16 cellular contexts compared by ENCODE assay signal in the genomic region with DNA sequence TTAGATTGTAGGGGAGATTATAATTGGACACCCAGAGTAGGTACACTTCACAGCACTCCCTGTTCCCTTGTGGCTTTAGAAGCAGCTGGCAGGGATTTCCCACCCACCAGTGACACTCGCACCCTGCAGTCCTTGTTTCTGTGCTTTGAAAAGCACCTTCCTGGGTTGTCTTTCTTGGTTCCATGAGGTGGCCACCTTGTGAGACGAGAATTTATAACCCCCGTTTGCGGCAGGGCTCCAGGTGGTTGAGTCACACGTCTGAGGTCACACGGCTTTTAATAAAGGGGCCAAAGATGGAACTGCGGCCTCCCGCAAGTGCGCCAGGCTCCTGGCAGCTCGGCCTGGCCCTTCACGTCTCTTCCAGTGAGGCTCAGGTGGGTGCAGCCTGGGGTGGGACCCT. TPM values are rescaled to one million over a fixed set of nuclear protein-coding genes. Genes with fewer than 3 reads are reported as not detected.
DNase-seq lines count a peak whose midpoint lies in the region; ATAC-seq, FAIRE-seq and TF ChIP-seq lines count a peak whose summit lies in the region.
"Had no signal": no experiment of that assay in that cellular context is flagged by ENCODE, and none has a peak within 500 bp of the region (broad histone marks: within the 10 kb centered on the region; RNA-seq: fewer than 3 reads in every experiment).

No MANE protein-coding gene starts in this region.

- TF ChIP-seq CTCF in C4-2B (conservative IDR thresholded peaks at IDR 0.05) (no peak), H1 (IDR thresholded peaks at IDR 0.05; ENCODE audit: control extremely low read depth in 1 of 3, insufficient read depth in 1 of 3, low read depth in 1 of 3, low read length in 3 of 3) (no peak)

- H4K91ac ChIP-seq in H1 (replicated peaks; ENCODE audit: insufficient read length, low read length), result no peak overlapping the region

- no peak for TF ChIP-seq EP300 in H1 (IDR thresholded peaks at IDR 0.05; ENCODE audit: borderline replicate concordance in 1 of 2, low read depth in 2 of 2, low read length in 2 of 2)

- H3K4me1 ChIP-seq in H1 (replicated peaks in 1 of 4; ENCODE audit: control insufficient read depth in 3 of 4, insufficient read depth in 4 of 4, low read length in 3 of 4), result peaks cover 0 to 16% (median 7%) of the 10 kb centered on the region in 4 experiments; a peak in 6 of 7 replicates

- no peak for TF ChIP-seq RAD21 in H1 (IDR thresholded peaks at IDR 0.05 in 1 of 2, conservative IDR thresholded peaks at IDR 0.05 in 1 of 2; ENCODE audit: low read depth in 2 of 2, low read length in 2 of 2)

- DNase-seq in MG63, result peak; percentile 42
- DNase-seq in H1 (ENCODE audit: low read depth in 1 of 2, low spot score in 2 of 2), result no peak
- DNase-seq in myocyte (ENCODE audit: low read depth), result peak; percentile 18
- no peak for DNase-seq in COLO829 (ENCODE audit: low spot score)
- DNase-seq in stimulated activated CD4-positive, alpha-beta T cell treated with anti-CD3 and anti-CD28 coated beads, Interleukin-4, amount 100 ng/mL, for 1 hour, result no peak
- no peak for DNase-seq in activated CD4-positive, alpha-beta T cell treated with anti-CD3 and anti-CD28 coated beads for 1 hour
- DNase-seq: amniotic stem cell; NCI-H1048; NCI-H524 treated with DMSO at 0.1 percent for 48 hours; stimulated activated CD4-positive, alpha-beta T cell treated with anti-CD3 and anti-CD28 coated beads, Interleukin-2, amount 100 ng/mL, for 24 hours had no signal

- H3K36me3 ChIP-seq in MG63 (peaks cover 22% of the 10 kb centered on the region), H1 (ENCODE audit: control insufficient read depth in 2 of 4, insufficient read depth in 4 of 4, low read length in 3 of 4) (no peaks in the 10 kb centered on the region)

- no peak for ATAC-seq in HG03045 (IDR thresholded peaks at IDR 0.05; ENCODE audit: unreplicated experiment)
- ATAC-seq: activated CD4-positive, CD25-positive, alpha-beta regulatory T cell treated with anti-CD3 and anti-CD28 coated beads, Interleukin-2, amount 50 U/mL, for 24 hours; activated T-helper 17 cell treated with anti-CD3 and anti-CD28 coated beads, Interleukin-2, amount 50 U/mL, for 72 hours; sciatic nerve had no signal

- 94% methylated on average over 11 of the region's 11 CpGs; no CpG with 5 or more reads in 1 of the 2 experiments for WGBS in H1 (ENCODE audit: extremely low coverage in 1 of 2, insufficient coverage in 1 of 2, insufficient read length in 1 of 2, insufficient replicate concordance in 2 of 2, low coverage in 1 of 2, low lambda C conversion rate in 2 of 2, missing lambda C conversion rate in 1 of 2), 2 experiments

- no peaks in the 10 kb centered on the region for H4K20me1 ChIP-seq in H1 (replicated peaks in 1 of 2; ENCODE audit: control insufficient read depth in 1 of 2, insufficient read depth in 2 of 2, low read length in 2 of 2)

- POLR2A ChIA-PET in H1 (lab: Charles Lee; ENCODE audit: partially characterized antibody), result interaction anchor here (1.0 kb wide), 1 partner anchor 17 kb away, joined by 3 read pairs; no protein-coding TSS in a partner anchor

- no peak overlapping the region for H3K18ac ChIP-seq in H1 (ENCODE audit: extremely low read depth, low read length)

- no peak overlapping the region for H3K4ac ChIP-seq in H1 (replicated peaks; ENCODE audit: insufficient read length, low read depth, low read length)

- H2BK5ac ChIP-seq in H1 (ENCODE audit: low read depth, low read length), result 0 out of 2 replicates have a peak overlapping the region, but pooled peaks have one; percentile 24

- no peak overlapping the region for H2BK15ac ChIP-seq in H1 (ENCODE audit: low read length)

- H2BK20ac ChIP-seq in H1 (ENCODE audit: low read length), result no peak overlapping the region

- H3K9ac ChIP-seq in H1 (replicated peaks in 1 of 4; ENCODE audit: extremely low read depth in 1 of 4, low read depth in 3 of 4, low read length in 3 of 4), result no peak overlapping the region

- no peak overlapping the region for H3K4me3 ChIP-seq in MG63
- no peak overlapping the region for H3K4me3 ChIP-seq in H1 (ENCODE audit: extremely low read depth in 1 of 4, insufficient read depth in 2 of 4, low read depth in 3 of 4, low read length in 4 of 4)

- H3K27ac ChIP-seq in C4-2B (peak overlapping the region; percentile 40), H1 (ENCODE audit: low read depth, low read length) (no peak overlapping the region)

- no peak overlapping the region for H3K23ac ChIP-seq in H1 (ENCODE audit: insufficient read length)

- H3K4me2 ChIP-seq in H1 (ENCODE audit: insufficient read depth in 1 of 2, low read depth in 2 of 2, low read length in 2 of 2), result no peak overlapping the region

- no peak overlapping the region for H2AK5ac ChIP-seq in H1 (ENCODE audit: low read depth, low read length)

- H3K27me3 ChIP-seq in MG63 (no peaks in the 10 kb centered on the region), H1 (replicated peaks in 1 of 4; ENCODE audit: control insufficient read depth in 3 of 4, extremely low read depth in 1 of 4, insufficient read depth in 3 of 4, low read length in 3 of 4) (no peaks in the 10 kb centered on the region)

- H2AFZ ChIP-seq in H1 (ENCODE audit: low read length), result no peak overlapping the region

- no peak overlapping the region for H4K5ac ChIP-seq in H1 (ENCODE audit: insufficient read length, low read depth, low read length)

- no peaks in the 10 kb centered on the region for H3K23me2 ChIP-seq in H1 (ENCODE audit: low read depth, low read length)

- no peak overlapping the region for H2BK120ac ChIP-seq in H1 (replicated peaks; ENCODE audit: low read depth, low read length)

- H2BK12ac ChIP-seq in H1 (ENCODE audit: low read depth, low read length), result peak overlapping the region; percentile 23; the same call in 1 of the 2 replicates

- H3K79me2 ChIP-seq in H1 (ENCODE audit: control insufficient read depth in 1 of 2, insufficient read depth in 2 of 2, low read length in 2 of 2), result no peaks in the 10 kb centered on the region

- no peak overlapping the region for H3K14ac ChIP-seq in H1 (ENCODE audit: insufficient read length)

- CTCF ChIA-PET in H1 (lab: Charles Lee; ENCODE audit: partially characterized antibody), result interaction anchor here (0.9 to 6.7 kb wide), 4 partner anchors 8 to 86 kb away, joined by 3 to 31 read pairs (median 17); no protein-coding TSS in a partner anchor

- no peak for TF ChIP-seq POLR2A in H1 (IDR thresholded peaks at IDR 0.05; ENCODE audit: control extremely low read depth in 1 of 2, low read depth in 2 of 2, low read length in 2 of 2)

- peaks cover 10% of the 10 kb centered on the region for H3K79me1 ChIP-seq in H1 (ENCODE audit: low read depth, low read length)

- FAIRE-seq in H1 (lab: Jason Lieb, UNC), result no peak
- FAIRE-seq: endometrium had no signal

- no peak overlapping the region for H3K56ac ChIP-seq in H1 (replicated peaks; ENCODE audit: insufficient read length, low read depth, low read length)

- H3K9me3 ChIP-seq in MG63, result no peaks in the 10 kb centered on the region
- H3K9me3 ChIP-seq in H1 (ENCODE audit: insufficient read depth in 2 of 2, low read depth in 1 of 2, low read length in 1 of 2), result no peaks in the 10 kb centered on the region

- H4K8ac ChIP-seq in H1 (ENCODE audit: extremely low read depth, insufficient read depth, low read length), result 0 out of 2 replicates have a peak overlapping the region, but pooled peaks have one; percentile 14

TF ChIP-seq in H1, 55 proteins besides CTCF, POLR2A, EP300 and RAD21 (continues in another document):
- TF ChIP-seq, protein P1, sequence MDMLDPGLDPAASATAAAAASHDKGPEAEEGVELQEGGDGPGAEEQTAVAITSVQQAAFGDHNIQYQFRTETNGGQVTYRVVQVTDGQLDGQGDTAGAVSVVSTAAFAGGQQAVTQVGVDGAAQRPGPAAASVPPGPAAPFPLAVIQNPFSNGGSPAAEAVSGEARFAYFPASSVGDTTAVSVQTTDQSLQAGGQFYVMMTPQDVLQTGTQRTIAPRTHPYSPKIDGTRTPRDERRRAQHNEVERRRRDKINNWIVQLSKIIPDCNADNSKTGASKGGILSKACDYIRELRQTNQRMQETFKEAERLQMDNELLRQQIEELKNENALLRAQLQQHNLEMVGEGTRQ (IDR thresholded peaks at IDR 0.05; ENCODE audit: low read length), result no peak
- TF ChIP-seq KDM1A (IDR thresholded peaks at IDR 0.05; ENCODE audit: borderline replicate concordance, low read length) (no peak), NRF1 (IDR thresholded peaks at IDR 0.05; ENCODE audit: low read depth, low read length) (no peak), BRCA1 (IDR thresholded peaks at IDR 0.05; ENCODE audit: low read depth, low read length) (no peak), SP4 (IDR thresholded peaks at IDR 0.05; ENCODE audit: low read length) (no peak), SIRT6 (IDR thresholded peaks at IDR 0.05; ENCODE audit: low read length) (no peak), TAF1 (IDR thresholded peaks at IDR 0.05; ENCODE audit: low read depth, low read length) (no peak), NANOG (IDR thresholded peaks at IDR 0.05; ENCODE audit: insufficient read depth, low read depth, low read length, poor library complexity, severe bottlenecking) (no peak)

RNA-seq across cellular contexts. Expression of a gene that starts 49.8 kb away (rescaled TPM):
- 42.2 and 55.9 TPM in 2 replicates for total RNA-seq in MG63 (2014; rRNA removed; shearing (Covaris generic); ENCODE audit: low replicate concordance)
- 74.6 and 76.9 TPM in 2 replicates for total RNA-seq in H1 (2021; fragmentation: NEBNext Ultra II Directional; extraction: Animal tissue kit (Norgen Biotek cat#: 25700))
- 38.9 and 68.4 TPM in 2 replicates for polyA plus RNA-seq in H1 (2011; rRNA removed)
- polyA plus RNA-seq in H1 (2011; cell fraction: cytosol; rRNA removed), result 40.1 TPM
- polyA plus RNA-seq in H1 (2011; cell fraction: nucleus; rRNA removed), result 97.9 TPM
- 28.0 to 47.8 TPM (median 43.1 TPM) in 4 replicates for polyA plus RNA-seq in H1 (2012, experiment 1 of 2)
- polyA plus RNA-seq in H1 (2012, experiment 2 of 2), result 29.7 TPM
- polyA plus RNA-seq in H1 (2013, experiment 1 of 2), result 37.4 TPM
- polyA plus RNA-seq in H1 (2013, experiment 2 of 2), result 36.4 TPM
- polyA minus RNA-seq in H1 (2011; rRNA and poly(A)+ RNA removed), result 13.1 and 15.2 TPM in 2 replicates
- 74.6 TPM for polyA minus RNA-seq in H1 (2011; cell fraction: cytosol; rRNA and poly(A)+ RNA removed)
- 33.7 TPM for polyA minus RNA-seq in H1 (2011; cell fraction: nucleus; rRNA and poly(A)+ RNA removed)
- 81.8 and 141 TPM in 2 replicates for total RNA-seq in myocyte
- 22.2 TPM for polyA plus RNA-seq in myocyte (2012)

RNA-seq across cellular contexts. Expression of a gene that starts 52.3 kb away (rescaled TPM):
- 33.1 and 42.8 TPM in 2 replicates for total RNA-seq in MG63 (2014; rRNA removed; shearing (Covaris generic); ENCODE audit: low replicate concordance)
- total RNA-seq in H1 (2021; fragmentation: NEBNext Ultra II Directional; extraction: Animal tissue kit (Norgen Biotek cat#: 25700)), result 32.4 and 35.2 TPM in 2 replicates
- 9.3 and 16.6 TPM in 2 replicates for polyA plus RNA-seq in H1 (2011; rRNA removed)
- 15.1 TPM for polyA plus RNA-seq in H1 (2011; cell fraction: cytosol; rRNA removed)
- polyA plus RNA-seq in H1 (2011; cell fraction: nucleus; rRNA removed), result 37.6 TPM
- 21.9 to 33.3 TPM (median 31.0 TPM) in 4 replicates for polyA plus RNA-seq in H1 (2012, experiment 1 of 2)
- polyA plus RNA-seq in H1 (2012, experiment 2 of 2), result 20.2 TPM
- polyA plus RNA-seq in H1 (2013, experiment 1 of 2), result 12.5 TPM
- 11.9 TPM for polyA plus RNA-seq in H1 (2013, experiment 2 of 2)
- polyA minus RNA-seq in H1 (2011; rRNA and poly(A)+ RNA removed), result 9.7 and 14.5 TPM in 2 replicates
- 10.8 TPM for polyA minus RNA-seq in H1 (2011; cell fraction: cytosol; rRNA and poly(A)+ RNA removed)
- polyA minus RNA-seq in H1 (2011; cell fraction: nucleus; rRNA and poly(A)+ RNA removed), result 21.0 TPM
- 114 and 126 TPM in 2 replicates for total RNA-seq in myocyte
- 71.0 TPM for polyA plus RNA-seq in myocyte (2012)

Comparison
In these comparisons a context has a peak if more than half of its experiments do, and no peak if none do; other contexts are left out.
1. DNase-seq: peak in MG63 (single experiment) and myocyte (single experiment); none in H1 (0 of 2), COLO829 (single experiment), stimulated activated CD4-positive, alpha-beta T cell treated with anti-CD3 and anti-CD28 coated beads, Interleukin-4, amount 100 ng/mL, for 1 hour (single experiment) and activated CD4-positive, alpha-beta T cell treated with anti-CD3 and anti-CD28 coated beads for 1 hour (single experiment).